In the genomic region with DNA sequence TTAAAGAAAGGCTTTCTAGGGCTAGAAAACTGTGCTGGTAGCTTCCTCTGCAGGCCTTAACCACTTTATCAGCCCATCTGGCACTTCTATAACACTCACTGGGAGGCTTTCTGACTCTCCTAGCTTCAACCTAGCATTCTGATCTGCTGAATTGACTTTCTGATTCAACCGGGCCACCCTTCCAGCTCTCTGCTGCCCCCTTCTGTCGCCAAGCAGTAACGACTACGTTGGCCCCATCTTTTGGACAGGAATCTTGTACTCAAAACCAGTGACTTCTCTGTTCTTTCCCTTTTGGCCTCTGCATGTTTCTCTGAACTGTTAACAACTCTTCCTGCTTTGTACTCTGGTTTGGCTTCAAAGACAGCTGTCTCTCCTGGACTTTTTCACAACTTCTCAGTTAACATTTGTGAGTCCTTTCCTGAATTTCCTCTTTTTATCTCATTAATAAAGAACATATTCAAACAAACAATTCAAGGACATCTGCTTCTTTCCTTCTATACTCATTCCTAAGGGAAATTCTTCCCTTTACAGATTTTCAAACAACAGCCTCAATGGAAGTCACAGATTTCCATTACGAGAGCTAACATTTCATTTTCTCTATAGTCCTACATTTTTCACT, we compare ENCODE assay signal across 8 cellular contexts. TPM values are rescaled to one million over a fixed set of nuclear protein-coding genes. Genes with fewer than 3 reads are reported as not detected.
DNase-seq lines count a peak whose midpoint lies in the region; ATAC-seq and TF ChIP-seq lines count a peak whose summit lies in the region.

No MANE protein-coding gene starts in this region.

- no peak overlapping the region for H3K4me3 ChIP-seq in Jurkat, Clone E6-1 (ENCODE audit: low read length)

- peak; percentile 87 for ATAC-seq in GM21529 (IDR thresholded peaks at IDR 0.05; ENCODE audit: unreplicated experiment)
- ATAC-seq in foreskin keratinocyte, result peak; percentile 91

- no peak overlapping the region for H3K4me3 Mint-ChIP-seq in activated T-helper 2 cell treated with anti-CD3 and anti-CD28 coated beads, Interferon-gamma antibody, Interleukin-2, Interleukin-4, amounts not matched to agents 10 μg/mL and 5 μg/mL and 100 μg/mL, durations not matched to agents 14 hours and 24 hours and 36 hours (ENCODE audit: low read depth)
- H3K4me3 Mint-ChIP-seq in osteocyte (ENCODE audit: unreplicated experiment), result no peak overlapping the region
- no peak overlapping the region for H3K4me3 Mint-ChIP-seq in type B pancreatic cell

- peaks cover 65% of the 10 kb centered on the region for H3K27me3 ChIP-seq in foreskin keratinocyte

- no peaks in the 10 kb centered on the region for H3K9me3 Mint-ChIP-seq in activated T-helper 2 cell treated with anti-CD3 and anti-CD28 coated beads, Interferon-gamma antibody, Interleukin-2, Interleukin-4, amounts not matched to agents 10 μg/mL and 5 μg/mL and 100 μg/mL, durations not matched to agents 14 hours and 24 hours and 36 hours
- H3K9me3 Mint-ChIP-seq in osteocyte (ENCODE audit: unreplicated experiment), result no peaks in the 10 kb centered on the region
- no peaks in the 10 kb centered on the region for H3K9me3 Mint-ChIP-seq in type B pancreatic cell

- peak; percentile 92 for TF ChIP-seq CTCF in foreskin keratinocyte (conservative IDR thresholded peaks at IDR 0.05)
- peak; percentile 90 for TF ChIP-seq CTCF in osteocyte (IDR thresholded peaks at IDR 0.05)
- peak; percentile 90 for TF ChIP-seq CTCF in type B pancreatic cell (conservative IDR thresholded peaks at IDR 0.05)

- intact Hi-C loops in activated T-helper 2 cell treated with anti-CD3 and anti-CD28 coated beads, Interferon-gamma antibody, Interleukin-2, Interleukin-4, amounts not matched to agents 10 μg/mL and 5 μg/mL and 100 μg/mL, durations not matched to agents 14 hours and 24 hours and 36 hours (cut with micrococcal nuclease), result loop anchor here (1.0 to 2.0 kb wide), 2 partner anchors 59 to 149 kb away; no protein-coding TSS in a partner anchor

- DNase-seq in Daoy (ENCODE audit: low read depth) (peak; percentile 77), RPMI8226 (peak; percentile 84), foreskin keratinocyte (peak; percentile 34 to 61), osteocyte (ENCODE audit: extremely low spot score, unreplicated experiment) (no peak), type B pancreatic cell (ENCODE audit: extremely low spot score, unreplicated experiment) (peak; percentile 79)
- peak; percentile 48 for DNase-seq in Jurkat, Clone E6-1 (ENCODE audit: low read depth, low spot score)
- peak; percentile 52 for DNase-seq in activated T-helper 2 cell treated with anti-CD3 and anti-CD28 coated beads, Interferon-gamma antibody, Interleukin-2, Interleukin-4, amounts not matched to agents 10 μg/mL and 5 μg/mL and 100 μg/mL, durations not matched to agents 14 hours and 24 hours and 36 hours (ENCODE audit: low spot score)

- no peaks in the 10 kb centered on the region for H3K4me1 Mint-ChIP-seq in activated T-helper 2 cell treated with anti-CD3 and anti-CD28 coated beads, Interferon-gamma antibody, Interleukin-2, Interleukin-4, amounts not matched to agents 10 μg/mL and 5 μg/mL and 100 μg/mL, durations not matched to agents 14 hours and 24 hours and 36 hours (ENCODE audit: low read depth)
- H3K4me1 Mint-ChIP-seq in osteocyte (ENCODE audit: unreplicated experiment), result peaks cover under 1% of the 10 kb centered on the region
- peaks cover 5% of the 10 kb centered on the region for H3K4me1 Mint-ChIP-seq in type B pancreatic cell (ENCODE audit: unreplicated experiment)

- peaks cover 2% of the 10 kb centered on the region for H3K4me1 ChIP-seq in foreskin keratinocyte

- no peaks in the 10 kb centered on the region for H3K36me3 Mint-ChIP-seq in activated T-helper 2 cell treated with anti-CD3 and anti-CD28 coated beads, Interferon-gamma antibody, Interleukin-2, Interleukin-4, amounts not matched to agents 10 μg/mL and 5 μg/mL and 100 μg/mL, durations not matched to agents 14 hours and 24 hours and 36 hours (ENCODE audit: low read depth)
- H3K36me3 Mint-ChIP-seq in osteocyte (ENCODE audit: unreplicated experiment) (no peaks in the 10 kb centered on the region), type B pancreatic cell (no peaks in the 10 kb centered on the region)

- H3K27ac Mint-ChIP-seq in activated T-helper 2 cell treated with anti-CD3 and anti-CD28 coated beads, Interferon-gamma antibody, Interleukin-2, Interleukin-4, amounts not matched to agents 10 μg/mL and 5 μg/mL and 100 μg/mL, durations not matched to agents 14 hours and 24 hours and 36 hours, result no peak overlapping the region
- H3K27ac Mint-ChIP-seq in osteocyte (ENCODE audit: unreplicated experiment), result no peak overlapping the region
- H3K27ac Mint-ChIP-seq in type B pancreatic cell, result no peak overlapping the region

- H3K27me3 Mint-ChIP-seq in activated T-helper 2 cell treated with anti-CD3 and anti-CD28 coated beads, Interferon-gamma antibody, Interleukin-2, Interleukin-4, amounts not matched to agents 10 μg/mL and 5 μg/mL and 100 μg/mL, durations not matched to agents 14 hours and 24 hours and 36 hours (ENCODE audit: low read depth), result peaks cover 33% of the 10 kb centered on the region
- peaks cover 52% of the 10 kb centered on the region for H3K27me3 Mint-ChIP-seq in osteocyte (ENCODE audit: unreplicated experiment)
- H3K27me3 Mint-ChIP-seq in type B pancreatic cell, result peaks cover 24% of the 10 kb centered on the region

- H3K27ac ChIP-seq in foreskin keratinocyte, result no peak overlapping the region

RNA-seq across cellular contexts. Expression of a gene that starts 43.9 kb away (rescaled TPM):
- 11.9 and 14.0 TPM in 2 replicates for total RNA-seq in Daoy (2014; rRNA removed; shearing (Covaris generic))
- polyA plus RNA-seq in Jurkat, Clone E6-1 (2012; ENCODE audit: insufficient read depth, insufficient read length), result 6.4 TPM
- 8.0 and 9.4 TPM in 2 replicates for total RNA-seq in activated T-helper 2 cell treated with anti-CD3 and anti-CD28 coated beads, Interferon-gamma antibody, Interleukin-2, Interleukin-4, amounts not matched to agents 10 μg/mL and 5 μg/mL and 100 μg/mL, durations not matched to agents 14 hours and 24 hours and 36 hours
- total RNA-seq in foreskin keratinocyte, result 19.3 and 22.6 TPM in 2 replicates
- polyA plus RNA-seq in foreskin keratinocyte, result 5.4 and 6.6 TPM in 2 replicates
- 15.5 and 16.5 TPM in 2 replicates for total RNA-seq in osteocyte
- total RNA-seq in type B pancreatic cell (ENCODE audit: low replicate concordance), result 26.5 and 33.4 TPM in 2 replicates
